Comparison of ENCODE assay signal across 10 cellular contexts in the genomic region with DNA sequence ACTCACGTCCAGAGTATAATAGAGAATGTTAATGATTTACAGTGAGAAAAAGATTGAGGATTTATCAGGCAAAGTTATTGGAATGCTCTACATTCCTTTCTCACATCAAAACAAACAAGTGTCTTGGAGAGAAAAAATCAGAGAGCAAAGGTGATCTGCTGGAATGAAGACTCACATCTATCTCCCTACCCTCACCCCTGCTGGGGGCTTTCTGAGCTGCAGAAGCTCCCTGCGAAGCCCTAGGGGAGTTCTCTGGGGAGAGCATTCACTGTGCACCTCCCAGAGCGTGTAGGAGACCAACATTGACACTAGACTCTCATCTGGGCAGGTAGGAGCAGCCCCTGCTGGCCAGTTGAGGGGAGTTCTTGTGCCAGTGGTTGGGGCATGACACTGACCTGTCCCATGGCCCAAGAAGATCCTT.
A peak's percentile ranks its signal among the peaks of the same experiment; 100 is the strongest.
DNase-seq lines count a peak whose midpoint lies in the region; ATAC-seq and TF ChIP-seq lines count a peak whose summit lies in the region.
"Had no signal": no experiment of that assay in that cellular context is flagged by ENCODE, and none has a peak within 500 bp of the region (broad histone marks: within the 10 kb centered on the region; RNA-seq: fewer than 3 reads in every experiment).

No MANE protein-coding gene starts in this region.

- TF ChIP-seq CTCF in type B pancreatic cell (conservative IDR thresholded peaks at IDR 0.05) (peak; percentile 46), mammary epithelial cell (conservative IDR thresholded peaks at IDR 0.05 in 1 of 2, IDR thresholded peaks at IDR 0.05 in 1 of 2; ENCODE audit: extremely low read depth in 1 of 2, insufficient read depth in 1 of 2, low read depth in 1 of 2, low read length in 2 of 2) (no peak)

- WGBS in mammary epithelial cell (ENCODE audit: low coverage, missing lambda C conversion rate), result 60% methylated on average over 3 of the region's 3 CpGs

- no peak overlapping the region for H3K4me3 Mint-ChIP-seq in type B pancreatic cell

- no TSS peak for BruUV-seq in mammary epithelial cell (replicated peaks; lab: Mats Ljungman, UMichigan)

- H3K27me3 ChIP-seq in mammary epithelial cell (ENCODE audit: insufficient read depth, low read length), result no peaks in the 10 kb centered on the region

- H2AFZ ChIP-seq in mammary epithelial cell (ENCODE audit: low read depth, low read length), result no peak overlapping the region

- dilution Hi-C loops in mammary epithelial cell (cut with HindIII; ENCODE audit: low sequenced_read_pairs), result no loop called here

- H3K4me3 ChIP-seq in mammary epithelial cell (replicated peaks in 1 of 3; ENCODE audit: insufficient read depth in 1 of 3, low read depth in 2 of 3, low read length in 3 of 3), result no peak overlapping the region

- H3K36me3 Mint-ChIP-seq in type B pancreatic cell, result no peaks in the 10 kb centered on the region

- intact Hi-C loops in mammary epithelial cell (cut with micrococcal nuclease), result no loop called here

- in situ Hi-C loops in G401 (cut with HindIII; ENCODE audit: low sequenced_read_pairs) (no loop called here), mammary epithelial cell (cut with MboI; ENCODE audit: low sequenced_read_pairs in 2 of 2) (no loop called here)

- CTCF ChIA-PET in mammary epithelial cell (lab: Charles Lee; ENCODE audit: low non-redundant PET), result no interaction called here

- H3K9ac ChIP-seq in mammary epithelial cell (ENCODE audit: insufficient read depth, low read length), result no peak overlapping the region

- no peaks in the 10 kb centered on the region for H3K4me1 ChIP-seq in mammary epithelial cell (ENCODE audit: insufficient read depth, low read length)

- no peaks in the 10 kb centered on the region for H3K9me3 Mint-ChIP-seq in type B pancreatic cell

- H3K4me1 Mint-ChIP-seq in type B pancreatic cell (ENCODE audit: unreplicated experiment), result no peaks in the 10 kb centered on the region

- no peaks in the 10 kb centered on the region for H3K27me3 Mint-ChIP-seq in type B pancreatic cell

- no peaks in the 10 kb centered on the region for H3K9me3 ChIP-seq in mammary epithelial cell (replicated peaks; ENCODE audit: insufficient read depth, low read length)

- H3K4me2 ChIP-seq in mammary epithelial cell (ENCODE audit: insufficient read depth, low read depth, low read length), result no peak overlapping the region

- H3K36me3 ChIP-seq in mammary epithelial cell (ENCODE audit: insufficient read depth, low read length), result no peaks in the 10 kb centered on the region

- ATAC-seq in GM18520 (IDR thresholded peaks at IDR 0.05; ENCODE audit: unreplicated experiment) (peak; percentile 65), HG02759 (IDR thresholded peaks at IDR 0.05; ENCODE audit: unreplicated experiment) (peak; percentile 54), GM21529 (IDR thresholded peaks at IDR 0.05; ENCODE audit: unreplicated experiment) (no peak)

- no peak overlapping the region for H3K27ac Mint-ChIP-seq in type B pancreatic cell

- DNase-seq in SW480 (ENCODE audit: low spot score) (peak; percentile 26), type B pancreatic cell (ENCODE audit: extremely low spot score, unreplicated experiment) (no peak), G401 (ENCODE audit: low spot score) (no peak), mammary epithelial cell (no peak)
- DNase-seq: anterior cingulate cortex, GF-D8, NCI-H1417 had no signal

- H4K20me1 ChIP-seq in mammary epithelial cell (ENCODE audit: insufficient read depth, low read length), result no peaks in the 10 kb centered on the region

- no peaks in the 10 kb centered on the region for H3K79me2 ChIP-seq in mammary epithelial cell (ENCODE audit: insufficient read depth, low read length)

- H3K27ac ChIP-seq in mammary epithelial cell (ENCODE audit: insufficient read depth, low read depth, low read length), result no peak overlapping the region
